In genomic region chr1:247103777-247104591, GRCh38 we compare ENCODE assay signal across 8 cellular contexts. TPM values are rescaled to one million over a fixed set of nuclear protein-coding genes. Genes with fewer than 3 reads are reported as not detected.
DNase-seq lines count a peak whose midpoint lies in the region; ATAC-seq and TF ChIP-seq lines count a peak whose summit lies in the region.

Gene ZNF669 (minus strand): TSS chr1:247104356. CDS start chr1:247104199, 157 bp downstream.

- peak within 1 kb of the TSS; percentile 93 for H3K4me3 Mint-ChIP-seq in WTC11

- H3K36me3 Mint-ChIP-seq in WTC11, result peaks cover 28% of the 10 kb centered on the region

- peak within 1 kb of the TSS; percentile 97 for H3K27ac Mint-ChIP-seq in WTC11

- DNase-seq in AG09309 (ENCODE audit: low read depth), result peak; percentile 71
- DNase-seq in NCI-H226, result peak; percentile 94
- peak; percentile 99 for DNase-seq in WTC11 (ENCODE audit: low spot score)
- peak; percentile 44 to 99 (median 94) for DNase-seq in caudate nucleus (lab: John Stamatoyannopoulos, UW)
- DNase-seq in iris pigment epithelial cell (ENCODE audit: low read depth), result peak; percentile 97
- peak; percentile 90 to 93 for DNase-seq in stimulated activated CD4-positive, alpha-beta T cell treated with anti-CD3 and anti-CD28 coated beads, Interleukin-12 subunit alpha, Interleukin-12 subunit beta, amount 100 ng/mL, for 24 hours (ENCODE audit: low read depth in 2 of 2)

- TF ChIP-seq CTCF in AG09309 (IDR thresholded peaks at IDR 0.05; ENCODE audit: control insufficient read depth, insufficient read depth, low read depth, low read length, missing control alignments) (no peak), WTC11 (IDR thresholded peaks at IDR 0.05) (no peak)

- peaks cover 9% of the 10 kb centered on the region; the same call in 1 of the 2 replicates for H3K9me3 Mint-ChIP-seq in WTC11

- H3K27ac ChIP-seq in caudate nucleus (ENCODE audit: low read depth, low read length), result peak within 1 kb of the TSS; percentile 63

- CTCF ChIA-PET in WTC11 (lab: Charles Lee), result interaction anchor here (0.6 to 1.4 kb wide), 2 partner anchors 43 to 344 kb away, joined by 3 to 5 read pairs; no protein-coding TSS in a partner anchor

- H3K27me3 Mint-ChIP-seq in WTC11 (ENCODE audit: low read depth), result peaks cover 17% of the 10 kb centered on the region

- peak within 1 kb of the TSS; percentile 98 for H3K4me3 ChIP-seq in AG09309 (ENCODE audit: control insufficient read depth, low read depth, low read length)

- POLR2A ChIA-PET in WTC11 (lab: Charles Lee), result no interaction called here

- peaks cover 28% of the 10 kb centered on the region for H3K4me1 Mint-ChIP-seq in WTC11

- ATAC-seq in GM19023 (IDR thresholded peaks at IDR 0.05; ENCODE audit: unreplicated experiment), result peak; percentile 99
- ATAC-seq in HG03196 (IDR thresholded peaks at IDR 0.05; ENCODE audit: unreplicated experiment), result peak; percentile 100
- peak; percentile 96 for ATAC-seq in WTC11

TF ChIP-seq in WTC11, 78 proteins besides CTCF, POLR2A, EP300 and RAD21 (continues in another document):
- TF ChIP-seq, protein P1, sequence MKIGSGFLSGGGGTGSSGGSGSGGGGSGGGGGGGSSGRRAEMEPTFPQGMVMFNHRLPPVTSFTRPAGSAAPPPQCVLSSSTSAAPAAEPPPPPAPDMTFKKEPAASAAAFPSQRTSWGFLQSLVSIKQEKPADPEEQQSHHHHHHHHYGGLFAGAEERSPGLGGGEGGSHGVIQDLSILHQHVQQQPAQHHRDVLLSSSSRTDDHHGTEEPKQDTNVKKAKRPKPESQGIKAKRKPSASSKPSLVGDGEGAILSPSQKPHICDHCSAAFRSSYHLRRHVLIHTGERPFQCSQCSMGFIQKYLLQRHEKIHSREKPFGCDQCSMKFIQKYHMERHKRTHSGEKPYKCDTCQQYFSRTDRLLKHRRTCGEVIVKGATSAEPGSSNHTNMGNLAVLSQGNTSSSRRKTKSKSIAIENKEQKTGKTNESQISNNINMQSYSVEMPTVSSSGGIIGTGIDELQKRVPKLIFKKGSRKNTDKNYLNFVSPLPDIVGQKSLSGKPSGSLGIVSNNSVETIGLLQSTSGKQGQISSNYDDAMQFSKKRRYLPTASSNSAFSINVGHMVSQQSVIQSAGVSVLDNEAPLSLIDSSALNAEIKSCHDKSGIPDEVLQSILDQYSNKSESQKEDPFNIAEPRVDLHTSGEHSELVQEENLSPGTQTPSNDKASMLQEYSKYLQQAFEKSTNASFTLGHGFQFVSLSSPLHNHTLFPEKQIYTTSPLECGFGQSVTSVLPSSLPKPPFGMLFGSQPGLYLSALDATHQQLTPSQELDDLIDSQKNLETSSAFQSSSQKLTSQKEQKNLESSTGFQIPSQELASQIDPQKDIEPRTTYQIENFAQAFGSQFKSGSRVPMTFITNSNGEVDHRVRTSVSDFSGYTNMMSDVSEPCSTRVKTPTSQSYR (CRISPR knock-in tag; IDR thresholded peaks at IDR 0.05), result 0 out of 2 replicates have a peak, but pooled peaks have one; percentile 41
- peak; percentile 94 for TF ChIP-seq ETV6 (CRISPR knock-in tag; IDR thresholded peaks at IDR 0.05)
- no peak for TF ChIP-seq ATF3 (CRISPR knock-in tag; conservative IDR thresholded peaks at IDR 0.05)
- peak; percentile 60; the same call in 1 of the 2 replicates for TF ChIP-seq TEAD4 (CRISPR knock-in tag; IDR thresholded peaks at IDR 0.05)
- no peak for TF ChIP-seq HMGA2 (CRISPR knock-in tag; IDR thresholded peaks at IDR 0.05)
- TF ChIP-seq CREB1 (CRISPR knock-in tag; IDR thresholded peaks at IDR 0.05), result peak; percentile 72; the same call in 1 of the 2 replicates
- peak; percentile 72; the same call in 1 of the 2 replicates for TF ChIP-seq USF1 (CRISPR knock-in tag; IDR thresholded peaks at IDR 0.05)
- no peak for TF ChIP-seq ZNF263 (CRISPR knock-in tag; IDR thresholded peaks at IDR 0.05; ENCODE audit: low read depth)
- TF ChIP-seq JUN (CRISPR knock-in tag; IDR thresholded peaks at IDR 0.05), result peak; percentile 85
- TF ChIP-seq, protein P2, sequence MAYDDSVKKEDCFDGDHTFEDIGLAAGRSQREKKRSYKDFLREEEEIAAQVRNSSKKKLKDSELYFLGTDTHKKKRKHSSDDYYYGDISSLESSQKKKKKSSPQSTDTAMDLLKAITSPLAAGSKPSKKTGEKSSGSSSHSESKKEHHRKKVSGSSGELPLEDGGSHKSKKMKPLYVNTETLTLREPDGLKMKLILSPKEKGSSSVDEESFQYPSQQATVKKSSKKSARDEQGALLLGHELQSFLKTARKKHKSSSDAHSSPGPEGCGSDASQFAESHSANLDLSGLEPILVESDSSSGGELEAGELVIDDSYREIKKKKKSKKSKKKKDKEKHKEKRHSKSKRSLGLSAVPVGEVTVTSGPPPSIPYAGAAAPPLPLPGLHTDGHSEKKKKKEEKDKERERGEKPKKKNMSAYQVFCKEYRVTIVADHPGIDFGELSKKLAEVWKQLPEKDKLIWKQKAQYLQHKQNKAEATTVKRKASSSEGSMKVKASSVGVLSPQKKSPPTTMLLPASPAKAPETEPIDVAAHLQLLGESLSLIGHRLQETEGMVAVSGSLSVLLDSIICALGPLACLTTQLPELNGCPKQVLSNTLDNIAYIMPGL (CRISPR knock-in tag; IDR thresholded peaks at IDR 0.05), result peak; percentile 53; the same call in 1 of the 2 replicates
- peak; percentile 54; the same call in 1 of the 2 replicates for TF ChIP-seq TEAD1 (CRISPR knock-in tag; IDR thresholded peaks at IDR 0.05)
- peak; percentile 57; the same call in 1 of the 2 replicates for TF ChIP-seq FOXK1 (CRISPR knock-in tag; IDR thresholded peaks at IDR 0.05)
- TF ChIP-seq PREB (CRISPR knock-in tag; IDR thresholded peaks at IDR 0.05; ENCODE audit: borderline replicate concordance), result no peak
- 0 out of 2 replicates have a peak, but pooled peaks have one; percentile 46 for TF ChIP-seq KAT7 (CRISPR knock-in tag; IDR thresholded peaks at IDR 0.05; ENCODE audit: borderline replicate concordance)
- peak; percentile 20; the same call in 1 of the 2 replicates for TF ChIP-seq E2F5 (CRISPR knock-in tag; IDR thresholded peaks at IDR 0.05)
- TF ChIP-seq ESRRA (CRISPR knock-in tag; IDR thresholded peaks at IDR 0.05; ENCODE audit: borderline replicate concordance), result peak; percentile 51; the same call in 1 of the 2 replicates
- TF ChIP-seq, protein P3, sequence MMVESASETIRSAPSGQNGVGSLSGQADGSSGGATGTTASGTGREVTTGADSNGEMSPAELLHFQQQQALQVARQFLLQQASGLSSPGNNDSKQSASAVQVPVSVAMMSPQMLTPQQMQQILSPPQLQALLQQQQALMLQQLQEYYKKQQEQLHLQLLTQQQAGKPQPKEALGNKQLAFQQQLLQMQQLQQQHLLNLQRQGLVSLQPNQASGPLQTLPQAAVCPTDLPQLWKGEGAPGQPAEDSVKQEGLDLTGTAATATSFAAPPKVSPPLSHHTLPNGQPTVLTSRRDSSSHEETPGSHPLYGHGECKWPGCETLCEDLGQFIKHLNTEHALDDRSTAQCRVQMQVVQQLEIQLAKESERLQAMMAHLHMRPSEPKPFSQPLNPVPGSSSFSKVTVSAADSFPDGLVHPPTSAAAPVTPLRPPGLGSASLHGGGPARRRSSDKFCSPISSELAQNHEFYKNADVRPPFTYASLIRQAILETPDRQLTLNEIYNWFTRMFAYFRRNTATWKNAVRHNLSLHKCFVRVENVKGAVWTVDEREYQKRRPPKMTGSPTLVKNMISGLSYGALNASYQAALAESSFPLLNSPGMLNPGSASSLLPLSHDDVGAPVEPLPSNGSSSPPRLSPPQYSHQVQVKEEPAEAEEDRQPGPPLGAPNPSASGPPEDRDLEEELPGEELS (CRISPR knock-in tag; IDR thresholded peaks at IDR 0.05), result 0 out of 2 replicates have a peak, but pooled peaks have one; percentile 51
- no peak for TF ChIP-seq ZNF138 (CRISPR knock-in tag; conservative IDR thresholded peaks at IDR 0.05)
- TF ChIP-seq SP1 (CRISPR knock-in tag; conservative IDR thresholded peaks at IDR 0.05), result peak; percentile 65
- peak; percentile 86 for TF ChIP-seq FOXP1 (CRISPR knock-in tag; IDR thresholded peaks at IDR 0.05; ENCODE audit: borderline replicate concordance)
- TF ChIP-seq GABPB1 (CRISPR knock-in tag; IDR thresholded peaks at IDR 0.05), result peak; percentile 39; the same call in 1 of the 2 replicates

RNA-seq across cellular contexts. Expression of gene ZNF669, which starts in this region (rescaled TPM):
- 15.2 to 18.3 TPM (median 16.6 TPM) in 3 replicates for total RNA-seq in WTC11 (2021)

Comparison
In these comparisons a context has a peak if more than half of its experiments do, and no peak if none do; other contexts are left out.
1. Peak in every context shown above with its lines: DNase-seq, ATAC-seq, H3K4me3 ChIP-seq and H3K27ac ChIP-seq.